13 cellular contexts compared by ENCODE assay signal in the genomic region with DNA sequence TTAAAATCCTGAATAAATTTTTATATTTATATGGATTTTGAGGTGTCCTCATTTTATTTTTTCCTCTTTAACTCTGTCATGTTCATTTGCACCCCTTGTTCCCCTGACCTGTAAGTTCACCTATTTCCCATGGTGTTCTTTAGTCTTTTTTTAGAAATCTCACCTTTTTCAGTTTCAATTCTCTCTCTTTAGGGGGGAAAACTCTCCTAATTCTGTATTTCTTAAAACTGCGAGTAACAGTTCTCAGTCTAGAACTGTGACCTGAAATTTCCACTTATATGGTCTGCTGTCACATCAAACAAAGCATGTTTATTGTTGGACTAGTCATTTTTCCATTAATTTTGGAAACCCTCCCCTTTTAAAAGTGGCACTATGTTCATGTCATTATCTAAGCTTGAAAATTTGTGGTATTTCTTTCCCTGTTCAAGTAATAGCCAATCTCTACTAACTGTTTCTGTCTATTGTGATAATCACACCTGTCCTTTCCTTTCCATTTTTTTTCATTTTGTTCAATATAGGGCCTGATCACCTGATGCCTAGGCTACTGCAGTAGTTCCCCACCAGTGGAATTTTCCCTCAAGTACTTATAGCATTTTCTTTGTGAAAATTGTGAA. TPM values are rescaled to one million over a fixed set of nuclear protein-coding genes. Genes with fewer than 3 reads are reported as not detected.
DNase-seq lines count a peak whose midpoint lies in the region; ATAC-seq, FAIRE-seq and TF ChIP-seq lines count a peak whose summit lies in the region.
"Had no signal": no experiment of that assay in that cellular context is flagged by ENCODE, and none has a peak within 500 bp of the region (broad histone marks: within the 10 kb centered on the region; RNA-seq: fewer than 3 reads in every experiment).

No MANE protein-coding gene starts in this region.

- no peak for TF ChIP-seq EP300 in transverse colon (IDR thresholded peaks at IDR 0.05; ENCODE audit: low read depth)

- no peak overlapping the region for H3K4me2 ChIP-seq in Karpas-422 (ENCODE audit: low read depth, low read length, poor library complexity, severe bottlenecking)

- H3K27ac ChIP-seq in substantia nigra (ENCODE audit: low read depth, low read length, poor library complexity, severe bottlenecking) (no peak overlapping the region), transverse colon (no peak overlapping the region), Karpas-422 (ENCODE audit: low read length) (no peak overlapping the region)
- H3K27ac ChIP-seq: gastroesophageal sphincter had no signal

- FAIRE-seq in GM12891 (lab: Jason Lieb, UNC) (peak; percentile 63), GM19239 (lab: Jason Lieb, UNC) (peak; percentile 88)
- FAIRE-seq: H1, K562 had no signal

- TF ChIP-seq CTCF in transverse colon (IDR thresholded peaks at IDR 0.05) = no peak
- no peak for TF ChIP-seq CTCF in GM10266 (IDR thresholded peaks at IDR 0.05; ENCODE audit: control insufficient read depth, insufficient read depth, low read depth, missing control alignments)

- H2AFZ ChIP-seq in Karpas-422 (ENCODE audit: low read length) = no peak overlapping the region

- H3K9me3 ChIP-seq in transverse colon (no peaks in the 10 kb centered on the region), Karpas-422 (ENCODE audit: low read length) (no peaks in the 10 kb centered on the region)
- H3K9me3 ChIP-seq: gastroesophageal sphincter had no signal

- H3K27me3 ChIP-seq in transverse colon (no peaks in the 10 kb centered on the region), Karpas-422 (ENCODE audit: low read length) (no peaks in the 10 kb centered on the region)
- H3K27me3 ChIP-seq: gastroesophageal sphincter had no signal

- H3K4me1 ChIP-seq in transverse colon (no peaks in the 10 kb centered on the region), Karpas-422 (ENCODE audit: low read length) (no peaks in the 10 kb centered on the region)
- H3K4me1 ChIP-seq: gastroesophageal sphincter had no signal

- no peaks in the 10 kb centered on the region for H4K20me1 ChIP-seq in Karpas-422 (ENCODE audit: insufficient read depth, low read depth, low read length)

- no peak overlapping the region for H3K4me3 ChIP-seq in transverse colon
- no peak overlapping the region for H3K4me3 ChIP-seq in Karpas-422 (ENCODE audit: low read length)
- H3K4me3 ChIP-seq: gastroesophageal sphincter, K562 had no signal

- H3K36me3 ChIP-seq in transverse colon (no peaks in the 10 kb centered on the region), Karpas-422 (ENCODE audit: insufficient read depth, low read length) (no peaks in the 10 kb centered on the region)
- H3K36me3 ChIP-seq: gastroesophageal sphincter had no signal

- no peak overlapping the region for H3K9ac ChIP-seq in Karpas-422 (ENCODE audit: low read length)

- peak; percentile 50 for ATAC-seq in HG02623 (IDR thresholded peaks at IDR 0.05; ENCODE audit: unreplicated experiment)
- peak; percentile 44 for ATAC-seq in HG03442 (IDR thresholded peaks at IDR 0.05; ENCODE audit: unreplicated experiment)
- ATAC-seq: gastroesophageal sphincter, K562 had no signal

- WGBS in transverse colon (ENCODE audit: low coverage in 1 of 2), 2 donors = 88 to 100% methylated on average over 1 of the region's 1 CpG

- intact Hi-C loops in transverse colon (cut with DNase I; ENCODE audit: low total_unique reads) = no loop called here

- in situ Hi-C loops in transverse colon (cut with MboI; ENCODE audit: low pct_ligation_motif_present in 1 of 4, low pct_unique_long_range_greater_than_20kb in 1 of 4, low sequenced_read_pairs in 3 of 4) = no loop called here

- H3K79me2 ChIP-seq in Karpas-422 (ENCODE audit: low read length) = no peaks in the 10 kb centered on the region

- no peaks in the 10 kb centered on the region for H3K9me2 ChIP-seq in Karpas-422 (replicated peaks; ENCODE audit: insufficient read depth, low read length)

- TF ChIP-seq POLR2A in GM12891 (IDR thresholded peaks at IDR 0.05; ENCODE audit: low read depth, low read length) = no peak
- no peak for TF ChIP-seq POLR2A in transverse colon (IDR thresholded peaks at IDR 0.05)

- DNase-seq in GM12891 (ENCODE audit: insufficient read length, low spot score) (no peak), GM19239 (ENCODE audit: insufficient read length, low spot score) (no peak), substantia nigra (lab: John Stamatoyannopoulos, UW) (no peak), transverse colon (no peak), GM10266 (ENCODE audit: extremely low spot score) (no peak), Karpas-422 (no peak)
- DNase-seq: NCI-H510A; stimulated activated CD8-positive, alpha-beta memory T cell treated with anti-CD3 and anti-CD28 coated beads, Interleukin-4, amount 100 ng/mL, for 48 hours had no signal

TF ChIP-seq in GM12891, 5 proteins besides CTCF, POLR2A, EP300 and RAD21:
- TF ChIP-seq POLR2AphosphoS5 (IDR thresholded peaks at IDR 0.05; ENCODE audit: low read depth, low read length) (no peak), PAX5 (IDR thresholded peaks at IDR 0.05; ENCODE audit: insufficient read depth, low read length, severe bottlenecking) (no peak), POU2F2 (IDR thresholded peaks at IDR 0.05; ENCODE audit: low read depth, low read length) (no peak), TAF1 (IDR thresholded peaks at IDR 0.05; ENCODE audit: low read depth, low read length) (no peak), SPI1 (IDR thresholded peaks at IDR 0.05; ENCODE audit: low read depth, low read length) (peak; percentile 9; the same call in 1 of the 2 replicates)

RNA-seq across cellular contexts. Expression of a gene that starts 14.0 kb away (rescaled TPM):
- 11.2 TPM for polyA plus RNA-seq in GM12891 (2012; ENCODE audit: low read depth, missing spikeins)
- total RNA-seq in transverse colon = 10 to 100 TPM in 1 of 4 donors, 1 to 10 TPM in 3; 4.5 to 12.1 (median 9.7) TPM
- total RNA-seq in Karpas-422 (2014; rRNA removed; shearing (Covaris generic); ENCODE audit: low replicate concordance) = 35.3 and 63.7 TPM in 2 replicates
